ENCODE assay signal across 8 cellular contexts in genomic region chr17:74864866-74865395, GRCh38. TPM values are rescaled to one million over a fixed set of nuclear protein-coding genes. Genes with fewer than 3 reads are reported as not detected.
A peak's percentile ranks its signal among the peaks of the same experiment; 100 is the strongest.
DNase-seq lines count a peak whose midpoint lies in the region; ATAC-seq, FAIRE-seq and TF ChIP-seq lines count a peak whose summit lies in the region.

No MANE protein-coding gene starts in this region.

- no peak overlapping the region for H3K4me3 Mint-ChIP-seq in activated CD8-positive, alpha-beta T cell treated with anti-CD3 and anti-CD28 coated beads, Interleukin-2, amount 10 ng/mL, durations not matched to agents 7 days and 5 days
- no peak overlapping the region for H3K4me3 Mint-ChIP-seq in effector memory CD8-positive, alpha-beta T cell

- peak; percentile 97 for FAIRE-seq in GM12891 (lab: Jason Lieb, UNC)

- no peak for TF ChIP-seq POLR2A in GM12891 (IDR thresholded peaks at IDR 0.05; ENCODE audit: low read depth, low read length)

- H3K27me3 Mint-ChIP-seq in activated CD8-positive, alpha-beta T cell treated with anti-CD3 and anti-CD28 coated beads, Interleukin-2, amount 10 ng/mL, durations not matched to agents 7 days and 5 days (ENCODE audit: low read depth): peaks cover 18% of the 10 kb centered on the region
- H3K27me3 Mint-ChIP-seq in effector memory CD8-positive, alpha-beta T cell: peaks cover 19 to 22% of the 10 kb centered on the region in 2 donors

- peaks cover 18% of the 10 kb centered on the region for H3K36me3 Mint-ChIP-seq in activated CD8-positive, alpha-beta T cell treated with anti-CD3 and anti-CD28 coated beads, Interleukin-2, amount 10 ng/mL, durations not matched to agents 7 days and 5 days (ENCODE audit: low read depth)
- H3K36me3 Mint-ChIP-seq in effector memory CD8-positive, alpha-beta T cell (ENCODE audit: insufficient read depth): peaks cover 5% of the 10 kb centered on the region

- CTCF ChIA-PET in AG04449 (lab: Yijun Ruan, JAX): interaction anchor here (0.6 to 20.6 kb wide), 32 partner anchors 9 to 247 kb away, joined by 3 to 692 read pairs (median 6); partner anchors contain the start of genes FDXR, NAT9, NHERF1 and RAB37
- CTCF ChIA-PET in activated CD8-positive, alpha-beta T cell treated with anti-CD3 and anti-CD28 coated beads, Interleukin-2, amount 10 ng/mL, durations not matched to agents 7 days and 5 days (lab: Charles Lee): interaction anchor here (0.5 to 18.9 kb wide), 21 partner anchors 8 to 299 kb away, joined by 3 to 294 read pairs (median 4); partner anchors contain the start of genes FDXR and RAB37

- POLR2A ChIA-PET in AG04449 (lab: Yijun Ruan, JAX): interaction anchor here (1.5 kb wide), 1 partner anchor 8 kb away, joined by 4 read pairs; the partner anchor contains the start of gene FDXR
- POLR2A ChIA-PET in activated CD8-positive, alpha-beta T cell treated with anti-CD3 and anti-CD28 coated beads, Interleukin-2, amount 10 ng/mL, durations not matched to agents 7 days and 5 days (lab: Charles Lee): interaction anchor here (1.3 to 1.4 kb wide), 2 partner anchors 74 to 207 kb away, joined by 3 to 4 read pairs; no protein-coding TSS in a partner anchor

- TF ChIP-seq CTCF in AG04449 (IDR thresholded peaks at IDR 0.05; ENCODE audit: insufficient read depth, low read length, missing control alignments): peak; percentile 92

- H3K4me3 ChIP-seq in AG04449 (ENCODE audit: low read depth, low read length): no peak overlapping the region

- ATAC-seq in activated CD8-positive, alpha-beta T cell treated with anti-CD3 and anti-CD28 coated beads, Interleukin-2, amount 10 ng/mL, durations not matched to agents 7 days and 5 days: peak; percentile 60
- peak; percentile 66 for ATAC-seq in effector memory CD8-positive, alpha-beta T cell (replicated peaks)
- no peak for ATAC-seq in HG03097 (IDR thresholded peaks at IDR 0.05; ENCODE audit: low FRiP score, unreplicated experiment)

- DNase-seq in AG04449 (ENCODE audit: low read depth, low spot score): no peak
- no peak for DNase-seq in GM12891 (ENCODE audit: insufficient read length, low spot score)
- DNase-seq in NCI-H774 (lab: John Stamatoyannopoulos, UW): peak; percentile 69
- peak; percentile 80 for DNase-seq in activated CD8-positive, alpha-beta T cell treated with anti-CD3 and anti-CD28 coated beads, Interleukin-2, amount 10 ng/mL, durations not matched to agents 7 days and 5 days
- peak; percentile 64 to 76 (median 69) for DNase-seq in effector memory CD8-positive, alpha-beta T cell
- peak; percentile 85 for DNase-seq in midbrain (lab: John Stamatoyannopoulos, UW)
- DNase-seq in stimulated activated CD8-positive, alpha-beta memory T cell treated with anti-CD3 and anti-CD28 coated beads, Interleukin-4, amount 100 ng/mL, for 4 hours (ENCODE audit: low read depth in 2 of 2, low spot score in 1 of 2): peak; percentile 30 to 54

- no peak overlapping the region for H3K27ac Mint-ChIP-seq in activated CD8-positive, alpha-beta T cell treated with anti-CD3 and anti-CD28 coated beads, Interleukin-2, amount 10 ng/mL, durations not matched to agents 7 days and 5 days
- peak overlapping the region; percentile 55 to 62 for H3K27ac Mint-ChIP-seq in effector memory CD8-positive, alpha-beta T cell

- peaks cover 23% of the 10 kb centered on the region for H3K4me1 Mint-ChIP-seq in activated CD8-positive, alpha-beta T cell treated with anti-CD3 and anti-CD28 coated beads, Interleukin-2, amount 10 ng/mL, durations not matched to agents 7 days and 5 days (ENCODE audit: low read depth)
- H3K4me1 Mint-ChIP-seq in effector memory CD8-positive, alpha-beta T cell (ENCODE audit: low read depth in 2 of 2): peaks cover 15 to 18% of the 10 kb centered on the region in 2 donors

- no peaks in the 10 kb centered on the region for H3K9me3 Mint-ChIP-seq in activated CD8-positive, alpha-beta T cell treated with anti-CD3 and anti-CD28 coated beads, Interleukin-2, amount 10 ng/mL, durations not matched to agents 7 days and 5 days (ENCODE audit: insufficient read depth)
- no peaks in the 10 kb centered on the region for H3K9me3 Mint-ChIP-seq in effector memory CD8-positive, alpha-beta T cell

TF ChIP-seq in GM12891, 5 proteins besides CTCF, POLR2A, EP300 and RAD21:
- no peak for TF ChIP-seq SPI1 (IDR thresholded peaks at IDR 0.05; ENCODE audit: low read depth, low read length)
- TF ChIP-seq POU2F2 (IDR thresholded peaks at IDR 0.05; ENCODE audit: low read depth, low read length): no peak
- no peak for TF ChIP-seq PAX5 (IDR thresholded peaks at IDR 0.05; ENCODE audit: insufficient read depth, low read length, severe bottlenecking)
TF ChIP-seq in GM12891: peak in this region for 0.

RNA-seq across cellular contexts. Expression of gene GRIN2C, which starts 5.2 kb away (rescaled TPM):
- polyA plus RNA-seq in GM12891 (2012; ENCODE audit: low read depth, missing spikeins): 0.18 TPM
- under 1 TPM; 0.18 to 0.21 TPM for total RNA-seq in activated CD8-positive, alpha-beta T cell treated with anti-CD3 and anti-CD28 coated beads, Interleukin-2, amount 10 ng/mL, durations not matched to agents 7 days and 5 days

RNA-seq across cellular contexts. Expression of gene FDXR, which starts 7.9 kb away (rescaled TPM):
- 46.2 TPM for polyA plus RNA-seq in GM12891 (2012; ENCODE audit: low read depth, missing spikeins)
- total RNA-seq in activated CD8-positive, alpha-beta T cell treated with anti-CD3 and anti-CD28 coated beads, Interleukin-2, amount 10 ng/mL, durations not matched to agents 7 days and 5 days: 10 to 100 TPM; 29.5 to 35.5 TPM

RNA-seq across cellular contexts. Expression of gene FADS6, which starts 28.5 kb away (rescaled TPM):
- not detected for polyA plus RNA-seq in GM12891 (2012; ENCODE audit: low read depth, missing spikeins)
- not detected for total RNA-seq in activated CD8-positive, alpha-beta T cell treated with anti-CD3 and anti-CD28 coated beads, Interleukin-2, amount 10 ng/mL, durations not matched to agents 7 days and 5 days

RNA-seq across cellular contexts. Expression of gene USH1G, which starts 58.1 kb away (rescaled TPM):
- not detected for polyA plus RNA-seq in GM12891 (2012; ENCODE audit: low read depth, missing spikeins)
- not detected for total RNA-seq in activated CD8-positive, alpha-beta T cell treated with anti-CD3 and anti-CD28 coated beads, Interleukin-2, amount 10 ng/mL, durations not matched to agents 7 days and 5 days

RNA-seq across cellular contexts. Expression of gene OTOP2, which starts 59.1 kb away (rescaled TPM):
- polyA plus RNA-seq in GM12891 (2012; ENCODE audit: low read depth, missing spikeins): not detected
- not detected for total RNA-seq in activated CD8-positive, alpha-beta T cell treated with anti-CD3 and anti-CD28 coated beads, Interleukin-2, amount 10 ng/mL, durations not matched to agents 7 days and 5 days

Comparison
In these comparisons a context has a peak if more than half of its experiments do, and no peak if none do; other contexts are left out.
1. DNase-seq: peak in NCI-H774 (single experiment), activated CD8-positive, alpha-beta T cell treated with anti-CD3 and anti-CD28 coated beads, Interleukin-2, amount 10 ng/mL, durations not matched to agents 7 days and 5 days (single experiment), effector memory CD8-positive, alpha-beta T cell (3 of 3), midbrain (single experiment) and stimulated activated CD8-positive, alpha-beta memory T cell treated with anti-CD3 and anti-CD28 coated beads, Interleukin-4, amount 100 ng/mL, for 4 hours (2 of 2); none in AG04449 (single experiment) and GM12891 (single experiment).